In the genomic region with DNA sequence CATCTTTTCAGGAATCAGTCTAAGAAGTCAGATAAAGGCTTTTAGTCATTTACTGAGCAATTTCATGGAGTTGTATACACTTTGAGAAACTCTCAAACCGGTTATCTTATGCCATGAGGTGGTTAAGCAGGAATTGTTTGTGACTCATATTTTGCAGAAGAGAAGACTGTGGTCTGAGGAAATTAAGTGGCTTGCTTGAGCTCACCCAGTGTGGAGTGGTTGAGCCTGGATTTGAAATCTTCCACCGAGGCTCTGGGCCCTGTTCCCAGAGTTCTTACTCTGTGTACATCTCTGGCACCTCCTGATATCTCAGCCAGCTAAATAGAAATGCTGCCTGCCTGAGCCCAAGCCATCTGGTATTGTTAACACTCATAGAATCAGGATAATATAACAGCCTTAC, we compare ENCODE assay signal across 9 cellular contexts. TPM values are rescaled to one million over a fixed set of nuclear protein-coding genes. Genes with fewer than 3 reads are reported as not detected.
DNase-seq lines count a peak whose midpoint lies in the region; ATAC-seq, FAIRE-seq and TF ChIP-seq lines count a peak whose summit lies in the region.
"Had no signal": no experiment of that assay in that cellular context is flagged by ENCODE, and none has a peak within 500 bp of the region (broad histone marks: within the 10 kb centered on the region; RNA-seq: fewer than 3 reads in every experiment).

No MANE protein-coding gene starts in this region.

- DNase-seq in Daoy (ENCODE audit: low read depth) (peak; percentile 84), NB4 (ENCODE audit: low read depth) (peak; percentile 20), epithelial cell of esophagus (ENCODE audit: low read depth) (peak; percentile 94), osteoblast (ENCODE audit: insufficient read length, low spot score, missing footprints) (peak; percentile 88), UCSD-AML1 (lab: John Stamatoyannopoulos, UW; ENCODE audit: unreplicated experiment) (no peak), chondrocyte (ENCODE audit: low spot score) (no peak), GM12892 (ENCODE audit: insufficient read length) (no peak)
- DNase-seq in effector memory CD8-positive, alpha-beta T cell: no peak

- no peak overlapping the region for H3K27ac Mint-ChIP-seq in effector memory CD8-positive, alpha-beta T cell
- no peak overlapping the region for H3K27ac Mint-ChIP-seq in chondrocyte (ENCODE audit: unreplicated experiment)

- H3K4me2 ChIP-seq in osteoblast (ENCODE audit: insufficient read depth, low read length): peak overlapping the region; percentile 15

- H3K9me3 Mint-ChIP-seq in effector memory CD8-positive, alpha-beta T cell: no peaks in the 10 kb centered on the region
- no peaks in the 10 kb centered on the region for H3K9me3 Mint-ChIP-seq in chondrocyte (ENCODE audit: low read depth)

- H3K79me2 ChIP-seq in osteoblast (ENCODE audit: insufficient read depth, low read length): no peaks in the 10 kb centered on the region

- H3K4me1 ChIP-seq in osteoblast (ENCODE audit: insufficient read depth, low read length): peaks cover 8% of the 10 kb centered on the region

- TF ChIP-seq CTCF in NB4 (IDR thresholded peaks at IDR 0.05; ENCODE audit: low read depth, low read length) (no peak), epithelial cell of esophagus (IDR thresholded peaks at IDR 0.05; ENCODE audit: insufficient read depth, low read depth, low read length, missing control alignments) (no peak), osteoblast (IDR thresholded peaks at IDR 0.05; ENCODE audit: extremely low read depth, low read depth, low read length) (no peak), chondrocyte (IDR thresholded peaks at IDR 0.05) (no peak)

- no peak for ATAC-seq in effector memory CD8-positive, alpha-beta T cell (replicated peaks)

- no peaks in the 10 kb centered on the region for H3K36me3 ChIP-seq in osteoblast (ENCODE audit: insufficient read depth, low read length)

- H3K4me1 Mint-ChIP-seq in effector memory CD8-positive, alpha-beta T cell (ENCODE audit: low read depth in 2 of 2): peaks cover 5 to 7% of the 10 kb centered on the region in 2 donors
- H3K4me1 Mint-ChIP-seq in chondrocyte (ENCODE audit: low read depth): peaks cover 4% of the 10 kb centered on the region

- H3K27ac ChIP-seq in osteoblast (ENCODE audit: low read depth, low read length): peak overlapping the region; percentile 56

- TF ChIP-seq POLR2A in NB4 (IDR thresholded peaks at IDR 0.05; ENCODE audit: extremely low read depth, insufficient read length) (no peak), GM12892 (IDR thresholded peaks at IDR 0.05; ENCODE audit: low read depth, low read length) (no peak)

- no peaks in the 10 kb centered on the region for H3K27me3 ChIP-seq in osteoblast (ENCODE audit: insufficient read depth, low read length)

- H3K4me3 ChIP-seq in NB4 (ENCODE audit: low read depth, low read length) (no peak overlapping the region), epithelial cell of esophagus (ENCODE audit: low read length) (no peak overlapping the region), osteoblast (ENCODE audit: insufficient read depth, low read length) (no peak overlapping the region)

- no peaks in the 10 kb centered on the region for H3K9me3 ChIP-seq in osteoblast (ENCODE audit: low read depth, low read length)

- H3K27me3 Mint-ChIP-seq in effector memory CD8-positive, alpha-beta T cell: peaks cover 0 to 7% of the 10 kb centered on the region in 2 donors
- H3K27me3 Mint-ChIP-seq in chondrocyte (ENCODE audit: low read depth): no peaks in the 10 kb centered on the region

- no peak overlapping the region for H2AFZ ChIP-seq in osteoblast (ENCODE audit: low read length)

- H4K20me1 ChIP-seq in osteoblast (ENCODE audit: insufficient read depth, low read length): no peaks in the 10 kb centered on the region

- no peak overlapping the region for H3K4me3 Mint-ChIP-seq in effector memory CD8-positive, alpha-beta T cell
- H3K4me3 Mint-ChIP-seq in chondrocyte (ENCODE audit: unreplicated experiment): no peak overlapping the region

- H3K36me3 Mint-ChIP-seq in effector memory CD8-positive, alpha-beta T cell (ENCODE audit: insufficient read depth): no peaks in the 10 kb centered on the region
- no peaks in the 10 kb centered on the region for H3K36me3 Mint-ChIP-seq in chondrocyte (ENCODE audit: low read depth)

- FAIRE-seq in GM12892 (lab: Jason Lieb, UNC): no peak
- FAIRE-seq: GM12891 had no signal

RNA-seq across cellular contexts. Expression of gene BCL6, which starts 37.8 kb away (rescaled TPM):
- total RNA-seq in Daoy (2014; rRNA removed; shearing (Covaris generic)): 1.8 and 2.3 TPM in 2 replicates
- total RNA-seq in osteoblast (35.4 and 40.2 TPM in 2 replicates), chondrocyte (45.2 to 46.7 TPM (median 46.0 TPM) in 3 replicates)
- 0.15 TPM for polyA plus RNA-seq in GM12892 (2012; ENCODE audit: missing spikeins)

Comparison
In these comparisons a context has a peak if more than half of its experiments do, and no peak if none do; other contexts are left out.
1. DNase-seq: peak in Daoy (single experiment), NB4 (single experiment), epithelial cell of esophagus (single experiment) and osteoblast (single experiment); none in effector memory CD8-positive, alpha-beta T cell (0 of 3), UCSD-AML1 (single experiment), chondrocyte (single experiment) and GM12892 (single experiment).
2. RNA of gene BCL6, which starts 37.8 kb away (total RNA-seq): 45.2 to 46.7 TPM in chondrocyte and 35.4 to 40.2 TPM in osteoblast; 1.8 to 2.3 TPM in Daoy; every median in the first group is over 10 times any median in the second.